8 cellular contexts compared by ENCODE assay signal in the genomic region with DNA sequence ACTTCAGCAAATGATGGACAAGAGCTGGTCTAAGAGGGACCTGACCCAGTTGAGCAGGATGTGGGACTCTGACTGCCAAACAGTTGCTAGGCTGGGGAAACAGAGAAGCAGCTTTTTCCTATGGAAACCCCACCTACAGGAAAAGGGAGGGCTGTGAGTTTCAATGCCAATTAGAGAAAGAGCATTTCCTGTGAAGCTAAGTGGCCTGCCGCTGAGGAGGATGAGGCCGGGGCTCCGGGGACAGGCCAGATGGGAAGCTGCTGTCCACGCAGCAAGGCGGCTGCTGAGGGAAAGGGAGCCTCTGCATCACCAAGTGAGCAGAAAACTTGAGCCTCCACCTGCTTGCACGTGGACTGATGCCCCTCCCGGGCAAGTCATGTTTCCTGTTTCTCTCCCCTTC. TPM values are rescaled to one million over a fixed set of nuclear protein-coding genes. Genes with fewer than 3 reads are reported as not detected.
DNase-seq lines count a peak whose midpoint lies in the region; ATAC-seq and TF ChIP-seq lines count a peak whose summit lies in the region.

A gene (minus strand): TSS at position 90 of the 400 bp plus-strand sequence. CDS start 351 bp downstream, outside the sequence.

- DNase-seq in lung microvascular endothelial cell (ENCODE audit: low read depth in 2 of 2) (peak; percentile 90 to 96), amygdala (lab: John Stamatoyannopoulos, UW) (no peak), cerebellar cortex (ENCODE audit: low spot score) (no peak)

- no peaks in the 10 kb centered on the region for H3K36me3 ChIP-seq in BLaER1 treated with 17β-estradiol and CSF1 and Interleukin-3, amounts not matched to agents 10 nM and 100 nM
- no peaks in the 10 kb centered on the region for H3K36me3 ChIP-seq in Loucy (ENCODE audit: insufficient read depth, low read length)

- H3K9me3 Mint-ChIP-seq in activated naive CD8-positive, alpha-beta T cell (ENCODE audit: low read depth): no peaks in the 10 kb centered on the region

- peaks cover 58 to 88% (median 70%) of the 10 kb centered on the region in 10 experiments for H3K4me1 ChIP-seq in BLaER1 treated with 17β-estradiol and CSF1 and Interleukin-3, amounts not matched to agents 10 nM and 100 nM
- peaks cover 44% of the 10 kb centered on the region for H3K4me1 ChIP-seq in Loucy (ENCODE audit: insufficient read depth, low read length, poor library complexity, severe bottlenecking)

- peaks cover 39% of the 10 kb centered on the region for H3K4me1 Mint-ChIP-seq in activated naive CD8-positive, alpha-beta T cell (ENCODE audit: low read depth)

- no peaks in the 10 kb centered on the region for H3K9me2 ChIP-seq in Loucy (replicated peaks; ENCODE audit: low read depth, low read length)

- peak within 1 kb of the TSS; percentile 56 for H3K4me3 Mint-ChIP-seq in activated naive CD8-positive, alpha-beta T cell

- H3K27ac ChIP-seq in BLaER1 treated with 17β-estradiol and CSF1 and Interleukin-3, amounts not matched to agents 10 nM and 100 nM: peak within 1 kb of the TSS in 10 of 11 experiments; percentile 47 to 76 (median 69); a peak in 20 of 22 replicates

- H3K36me3 Mint-ChIP-seq in activated naive CD8-positive, alpha-beta T cell: peaks cover 4% of the 10 kb centered on the region

- H3K4me2 ChIP-seq in BLaER1 treated with 17β-estradiol and CSF1 and Interleukin-3, amounts not matched to agents 10 nM and 100 nM: peak within 1 kb of the TSS; percentile 76 to 93 (median 90)
- peak within 1 kb of the TSS; percentile 88 for H3K4me2 ChIP-seq in Loucy (ENCODE audit: low read depth, low read length, poor library complexity, severe bottlenecking)

- H3K79me2 ChIP-seq in Loucy (ENCODE audit: insufficient read depth, low read length): no peaks in the 10 kb centered on the region

- H3K9ac ChIP-seq in BLaER1 treated with 17β-estradiol and CSF1 and Interleukin-3, amounts not matched to agents 10 nM and 100 nM: peak within 1 kb of the TSS; percentile 23 to 71 (median 60); a peak in 20 of 22 replicates
- peak within 1 kb of the TSS; percentile 73 for H3K9ac ChIP-seq in Loucy (ENCODE audit: low read depth, low read length, poor library complexity, severe bottlenecking)

- H3K27me3 Mint-ChIP-seq in activated naive CD8-positive, alpha-beta T cell: no peaks in the 10 kb centered on the region

- ATAC-seq in HG03135 (IDR thresholded peaks at IDR 0.05; ENCODE audit: unreplicated experiment) (no peak), HG03108 (IDR thresholded peaks at IDR 0.05; ENCODE audit: unreplicated experiment) (no peak)

- no peak for TF ChIP-seq CTCF in Loucy (conservative IDR thresholded peaks at IDR 0.05; ENCODE audit: low read length)

- H3K4me3 ChIP-seq in BLaER1 treated with 17β-estradiol and CSF1 and Interleukin-3, amounts not matched to agents 10 nM and 100 nM: peak within 1 kb of the TSS in 9 of 10 experiments; percentile 27 to 64 (median 48); a peak in 15 of 20 replicates
- peak within 1 kb of the TSS; percentile 73 for H3K4me3 ChIP-seq in Loucy (ENCODE audit: low read length, poor library complexity, severe bottlenecking)

- H3K9me3 ChIP-seq in BLaER1 treated with 17β-estradiol and CSF1 and Interleukin-3, amounts not matched to agents 10 nM and 100 nM (replicated peaks in 1 of 11): no peaks in the 10 kb centered on the region
- H3K9me3 ChIP-seq in Loucy (ENCODE audit: insufficient read depth, low read depth, low read length): no peaks in the 10 kb centered on the region

- H4K20me1 ChIP-seq in BLaER1 treated with 17β-estradiol and CSF1 and Interleukin-3, amounts not matched to agents 10 nM and 100 nM: no peaks in the 10 kb centered on the region
- H4K20me1 ChIP-seq in Loucy (ENCODE audit: insufficient read depth, low read length, poor library complexity, severe bottlenecking): no peaks in the 10 kb centered on the region

- H3F3A ChIP-seq in Loucy (ENCODE audit: low read depth): no peaks in the 10 kb centered on the region

- peak within 1 kb of the TSS; percentile 19 for H3K27ac Mint-ChIP-seq in activated naive CD8-positive, alpha-beta T cell

- no peaks in the 10 kb centered on the region for H3K27me3 ChIP-seq in BLaER1 treated with 17β-estradiol and CSF1 and Interleukin-3, amounts not matched to agents 10 nM and 100 nM
- H3K27me3 ChIP-seq in Loucy (ENCODE audit: insufficient read depth, low read length, poor library complexity, severe bottlenecking): no peaks in the 10 kb centered on the region

- H2AFZ ChIP-seq in Loucy (ENCODE audit: low read length): peak within 1 kb of the TSS; percentile 73

RNA-seq across cellular contexts. Expression of the gene that starts here (rescaled TPM):
- 12.7 and 22.2 TPM in 2 replicates for total RNA-seq in lung microvascular endothelial cell

Comparison
In these comparisons a context has a peak if more than half of its experiments do, and no peak if none do; other contexts are left out.
1. DNase-seq: peak in lung microvascular endothelial cell (2 of 2); none in amygdala (0 of 56) and cerebellar cortex (single experiment).